Comparison of ENCODE assay signal across 7 cellular contexts in the genomic region with DNA sequence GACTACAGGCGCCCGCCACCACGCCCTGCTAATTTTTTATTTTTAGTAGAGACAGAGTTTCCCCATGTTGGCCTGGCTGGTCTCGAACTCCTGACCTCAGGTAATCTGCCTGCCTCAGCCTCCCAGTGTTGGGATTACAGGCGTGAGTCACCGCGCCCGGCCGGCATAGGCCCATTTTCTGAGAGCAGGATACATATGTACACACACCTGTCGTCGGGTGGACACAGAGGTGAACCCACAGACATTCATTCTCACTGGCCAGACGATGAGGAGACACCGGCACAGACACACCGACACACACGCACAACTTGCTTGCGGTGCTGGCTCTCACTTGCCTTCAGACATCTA. TPM values are rescaled to one million over a fixed set of nuclear protein-coding genes. Genes with fewer than 3 reads are reported as not detected.
DNase-seq lines count a peak whose midpoint lies in the region; ATAC-seq, FAIRE-seq and TF ChIP-seq lines count a peak whose summit lies in the region.

No MANE protein-coding gene starts in this region.

- in situ Hi-C loops in brain microvascular endothelial cell (cut with HindIII; ENCODE audit: low pct_ligation_motif_present, low sequenced_read_pairs), result no loop called here

- H3K27me3 ChIP-seq in HUES64 (ENCODE audit: insufficient read depth, low read length) (peaks cover 19% of the 10 kb centered on the region), brain microvascular endothelial cell (replicated peaks) (no peaks in the 10 kb centered on the region)

- FAIRE-seq in kidney (lab: Jason Lieb, UNC), result no peak

- no peaks in the 10 kb centered on the region for H3K4me1 Mint-ChIP-seq in activated CD4-positive, alpha-beta memory T cell treated with anti-CD3 and anti-CD28 coated beads for 36 hours (ENCODE audit: low read depth)

- ATAC-seq in GM21528 (IDR thresholded peaks at IDR 0.05; ENCODE audit: low FRiP score, unreplicated experiment), result no peak

- H3K4me3 ChIP-seq in HUES64 (ENCODE audit: low read length) (peak overlapping the region; percentile 69), brain microvascular endothelial cell (ENCODE audit: low read depth, low read length) (peak overlapping the region; percentile 60), kidney (ENCODE audit: low read length in 2 of 2) (peak overlapping the region; percentile 3 to 55)

- peaks cover 18% of the 10 kb centered on the region for H3K27me3 Mint-ChIP-seq in activated CD4-positive, alpha-beta memory T cell treated with anti-CD3 and anti-CD28 coated beads for 36 hours

- intact Hi-C loops in kidney (cut with DNase I), result no loop called here
- intact Hi-C loops in activated CD4-positive, alpha-beta memory T cell treated with anti-CD3 and anti-CD28 coated beads for 36 hours (cut with micrococcal nuclease), result no loop called here

- H3K27ac ChIP-seq in HUES64 (ENCODE audit: low read depth, low read length) (no peak overlapping the region), brain microvascular endothelial cell (no peak overlapping the region), kidney (ENCODE audit: low read depth in 2 of 2, low read length in 2 of 2) (no peak overlapping the region), temporal lobe (ENCODE audit: low read depth, low read length) (peak overlapping the region; percentile 12)

- POLR2A ChIA-PET in activated CD4-positive, alpha-beta memory T cell treated with anti-CD3 and anti-CD28 coated beads for 36 hours (lab: Charles Lee), result no interaction called here

- H3K36me3 ChIP-seq in HUES64 (ENCODE audit: insufficient read depth, low read length) (no peaks in the 10 kb centered on the region), brain microvascular endothelial cell (replicated peaks) (no peaks in the 10 kb centered on the region), kidney (ENCODE audit: control insufficient read depth in 1 of 2, insufficient read depth in 2 of 2, low read length in 2 of 2) (no peaks in the 10 kb centered on the region)

- H3K9me3 ChIP-seq in HUES64 (ENCODE audit: insufficient read depth, low read depth, low read length) (no peaks in the 10 kb centered on the region), kidney (ENCODE audit: control insufficient read depth in 1 of 2, low read length in 2 of 2) (no peaks in the 10 kb centered on the region)

- no peaks in the 10 kb centered on the region for H3K9me3 Mint-ChIP-seq in activated CD4-positive, alpha-beta memory T cell treated with anti-CD3 and anti-CD28 coated beads for 36 hours

- no peak for TF ChIP-seq CTCF in brain microvascular endothelial cell (IDR thresholded peaks at IDR 0.05; ENCODE audit: low read depth, low read length, missing control alignments)
- TF ChIP-seq CTCF in kidney (IDR thresholded peaks at IDR 0.05; ENCODE audit: borderline replicate concordance, extremely low read depth, insufficient read depth), result no peak

- H3K4me3 Mint-ChIP-seq in activated CD4-positive, alpha-beta memory T cell treated with anti-CD3 and anti-CD28 coated beads for 36 hours, result no peak overlapping the region

- no peak overlapping the region for H3K27ac Mint-ChIP-seq in activated CD4-positive, alpha-beta memory T cell treated with anti-CD3 and anti-CD28 coated beads for 36 hours

- WGBS in HUES64, result 65% methylated on average over 16 of the region's 16 CpGs

- H3K4me1 ChIP-seq in HUES64 (ENCODE audit: insufficient read depth, low read length), result no peaks in the 10 kb centered on the region
- H3K4me1 ChIP-seq in kidney (ENCODE audit: control insufficient read depth in 1 of 2, insufficient read depth in 1 of 2, low read depth in 1 of 2, low read length in 2 of 2), result no peaks in the 10 kb centered on the region

- CTCF ChIA-PET in activated CD4-positive, alpha-beta memory T cell treated with anti-CD3 and anti-CD28 coated beads for 36 hours (lab: Charles Lee), result no interaction called here

- H3K36me3 Mint-ChIP-seq in activated CD4-positive, alpha-beta memory T cell treated with anti-CD3 and anti-CD28 coated beads for 36 hours, result no peaks in the 10 kb centered on the region

- DNase-seq in brain microvascular endothelial cell (no peak), kidney (no peak)
- DNase-seq in activated CD4-positive, alpha-beta memory T cell treated with anti-CD3 and anti-CD28 coated beads for 36 hours, result no peak
- no peak for DNase-seq in activated CD4-positive, alpha-beta T cell treated with anti-CD3 and anti-CD28 coated beads, Interleukin-2, amount 50 U/mL, for 1 hour

- H3K9ac ChIP-seq in HUES64 (ENCODE audit: low read depth, low read length), result peak overlapping the region; percentile 54; the same call in 1 of the 2 replicates
- H3K9ac ChIP-seq in kidney (ENCODE audit: low read length in 2 of 2), result no peak overlapping the region

RNA-seq across cellular contexts. Expression of gene PTCH2, which starts 0.7 kb away (rescaled TPM):
- polyA plus RNA-seq in HUES64 (2013, experiment 1 of 2), result 21.5 TPM
- 19.6 TPM for polyA plus RNA-seq in HUES64 (2013, experiment 2 of 2)
- total RNA-seq in kidney, result 1.2 TPM
- polyA plus RNA-seq in kidney (ENCODE audit: insufficient read depth, low read depth, low replicate concordance), result 0.24 TPM
- 1.7 TPM for total RNA-seq in temporal lobe
- under 1 TPM; 0.61 to 0.62 TPM for total RNA-seq in activated CD4-positive, alpha-beta memory T cell treated with anti-CD3 and anti-CD28 coated beads for 36 hours

RNA-seq across cellular contexts. Expression of gene BTBD19, which starts 34.1 kb away (rescaled TPM):
- polyA plus RNA-seq in HUES64 (2013, experiment 1 of 2), result 0.60 TPM
- 0.63 TPM for polyA plus RNA-seq in HUES64 (2013, experiment 2 of 2)
- total RNA-seq in kidney, result 16.5 TPM
- 3.2 TPM for polyA plus RNA-seq in kidney (ENCODE audit: insufficient read depth, low read depth, low replicate concordance)
- total RNA-seq in temporal lobe, result 2.2 TPM
- total RNA-seq in activated CD4-positive, alpha-beta memory T cell treated with anti-CD3 and anti-CD28 coated beads for 36 hours, result 10 to 100 TPM; 35.2 to 38.6 TPM

RNA-seq across cellular contexts. Expression of gene DYNLT4, which starts 35.2 kb away (rescaled TPM):
- not detected for polyA plus RNA-seq in HUES64 (2013, experiment 1 of 2)
- not detected for polyA plus RNA-seq in HUES64 (2013, experiment 2 of 2)
- total RNA-seq in kidney, result 1.2 TPM
- polyA plus RNA-seq in kidney (ENCODE audit: insufficient read depth, low read depth, low replicate concordance), result not detected
- total RNA-seq in temporal lobe, result not detected
- under 1 TPM; 0.40 to 0.41 TPM for total RNA-seq in activated CD4-positive, alpha-beta memory T cell treated with anti-CD3 and anti-CD28 coated beads for 36 hours

RNA-seq across cellular contexts. Expression of gene PLK3, which starts 42.2 kb away (rescaled TPM):
- 7.2 TPM for polyA plus RNA-seq in HUES64 (2013, experiment 1 of 2)
- polyA plus RNA-seq in HUES64 (2013, experiment 2 of 2), result 4.8 TPM
- total RNA-seq in kidney (24.3 TPM), temporal lobe (9.1 TPM)
- 4.4 TPM for polyA plus RNA-seq in kidney (ENCODE audit: insufficient read depth, low read depth, low replicate concordance)
- 10 to 100 TPM; 80.2 to 87.9 TPM for total RNA-seq in activated CD4-positive, alpha-beta memory T cell treated with anti-CD3 and anti-CD28 coated beads for 36 hours

RNA-seq across cellular contexts. Expression of gene BEST4, which starts 54.4 kb away (rescaled TPM):
- polyA plus RNA-seq in HUES64 (2013, experiment 1 of 2), result 0.55 TPM
- 0.70 TPM for polyA plus RNA-seq in HUES64 (2013, experiment 2 of 2)
- total RNA-seq in kidney (0.50 TPM), temporal lobe (0.49 TPM)
- polyA plus RNA-seq in kidney (ENCODE audit: insufficient read depth, low read depth, low replicate concordance), result 0.37 TPM
- total RNA-seq in activated CD4-positive, alpha-beta memory T cell treated with anti-CD3 and anti-CD28 coated beads for 36 hours, result 1 to 10 TPM; 1.1 to 1.3 TPM
